ENCODE assay signal across 10 cellular contexts in genomic region chr18:74251297-74252031, GRCh38. TPM values are rescaled to one million over a fixed set of nuclear protein-coding genes. Genes with fewer than 3 reads are reported as not detected.
DNase-seq lines count a peak whose midpoint lies in the region; ATAC-seq and TF ChIP-seq lines count a peak whose summit lies in the region.
"Had no signal": no experiment of that assay in that cellular context is flagged by ENCODE, and none has a peak within 500 bp of the region (broad histone marks: within the 10 kb centered on the region; RNA-seq: fewer than 3 reads in every experiment).

No MANE protein-coding gene starts in this region.

- H3K27ac ChIP-seq in AG04450 (ENCODE audit: low read depth, low read length) (peak overlapping the region; percentile 33), mesodermal cell (ENCODE audit: low read depth, low read length, severe bottlenecking) (peak overlapping the region; percentile 92), neuronal stem cell (replicated peaks; ENCODE audit: low read length) (no peak overlapping the region)

- H3K4me3 ChIP-seq in AG04450 (ENCODE audit: low read depth, low read length): no peak overlapping the region
- H3K4me3 ChIP-seq in mesodermal cell (ENCODE audit: extremely low read depth, insufficient read depth, low read length, poor library complexity, severe bottlenecking): no peak overlapping the region
- no peak overlapping the region for H3K4me3 ChIP-seq in neuronal stem cell (ENCODE audit: low read length in 2 of 2)

- H2AK5ac ChIP-seq in neuronal stem cell (ENCODE audit: low read depth, low read length): no peak overlapping the region

- H4K91ac ChIP-seq in neuronal stem cell (ENCODE audit: low read depth, low read length, poor library complexity): no peak overlapping the region

- H3K4me1 ChIP-seq in mesodermal cell (ENCODE audit: control insufficient read depth, insufficient read depth, low read length, poor library complexity, severe bottlenecking) (peaks cover 26% of the 10 kb centered on the region), neuronal stem cell (ENCODE audit: control insufficient read depth in 2 of 2, insufficient read depth in 1 of 2, low read depth in 1 of 2, low read length in 2 of 2) (peaks cover 1 to 5% of the 10 kb centered on the region in 2 donors)

- CTCF ChIA-PET in AG04450 (lab: Charles Lee): interaction anchor here (0.6 to 1.2 kb wide), 3 partner anchors 90 to 179 kb away, joined by 4 read pairs; no protein-coding TSS in a partner anchor

- in situ Hi-C loops in KBM-7 (cut with MboI; ENCODE audit: low pct_unique_long_range_greater_than_20kb, low sequenced_read_pairs): no loop called here

- POLR2A ChIA-PET in AG04450 (lab: Yijun Ruan, JAX): no interaction called here

- no peak overlapping the region for H3K9ac ChIP-seq in neuronal stem cell (ENCODE audit: low read depth, low read length, poor library complexity)

- no peak overlapping the region for H3K4me2 ChIP-seq in neuronal stem cell (ENCODE audit: insufficient read depth, low read length, poor library complexity, severe bottlenecking)

- DNase-seq in AG04450 (ENCODE audit: low read depth, low spot score): no peak
- peak; percentile 44 for DNase-seq in KBM-7
- peak; percentile 59 for DNase-seq in brain pericyte (ENCODE audit: low read depth, low spot score)
- DNase-seq in neuronal stem cell (ENCODE audit: low spot score): no peak
- DNase-seq in OCI-M2 (lab: John Stamatoyannopoulos, UW; ENCODE audit: unreplicated experiment): no peak
- no peak for DNase-seq in NCI-H187 treated with DMSO at 0.1 percent for 48 hours (lab: John Stamatoyannopoulos, UW)
- DNase-seq: DMS 273 treated with DMSO at 0.1 percent for 48 hours, NCI-H2227 treated with DMSO at 0.1 percent for 48 hours had no signal

- H2BK15ac ChIP-seq in neuronal stem cell (ENCODE audit: low read length): no peak overlapping the region

- no peak overlapping the region for H2BK5ac ChIP-seq in neuronal stem cell (ENCODE audit: low read length)

- no peak overlapping the region for H2AFZ ChIP-seq in neuronal stem cell (ENCODE audit: low read length)

- no peak overlapping the region for H3K23ac ChIP-seq in neuronal stem cell (ENCODE audit: low read depth, low read length, poor library complexity)

- no peak overlapping the region for H4K8ac ChIP-seq in neuronal stem cell (ENCODE audit: low read depth, low read length)

- H2BK120ac ChIP-seq in neuronal stem cell (ENCODE audit: low read depth, low read length): no peak overlapping the region

- no peaks in the 10 kb centered on the region; the same call in 1 of the 2 replicates for H3K9me3 ChIP-seq in AG04450 (ENCODE audit: control insufficient read depth, insufficient read depth, low read length)
- no peaks in the 10 kb centered on the region for H3K9me3 ChIP-seq in mesodermal cell (ENCODE audit: control insufficient read depth, low read length)
- no peaks in the 10 kb centered on the region for H3K9me3 ChIP-seq in neuronal stem cell (replicated peaks in 1 of 2; ENCODE audit: control insufficient read depth in 2 of 2, insufficient read depth in 1 of 2, low read depth in 1 of 2, low read length in 2 of 2)

- no peak overlapping the region for H3K14ac ChIP-seq in neuronal stem cell (ENCODE audit: low read length)

- WGBS in mesodermal cell (ENCODE audit: insufficient coverage in 2 of 2), 2 experiments: 54 to 73% methylated on average over 1 to 2 of the region's 4 CpGs
- no CpG with 5 or more reads among the region's 4 CpGs for WGBS in neuronal stem cell (ENCODE audit: extremely low coverage in 2 of 2, insufficient read length in 2 of 2, insufficient replicate concordance in 1 of 2), 2 donors

- TF ChIP-seq CTCF in AG04450 (IDR thresholded peaks at IDR 0.05; ENCODE audit: low read depth, low read length): no peak

- no peak for ATAC-seq in GM18870 (IDR thresholded peaks at IDR 0.05; ENCODE audit: unreplicated experiment)

- H3K18ac ChIP-seq in neuronal stem cell (ENCODE audit: low read length): no peak overlapping the region

- H2BK12ac ChIP-seq in neuronal stem cell (ENCODE audit: low read length): no peak overlapping the region

- H3K79me1 ChIP-seq in neuronal stem cell (ENCODE audit: low read depth, low read length): no peaks in the 10 kb centered on the region

- no peak overlapping the region for H3K4ac ChIP-seq in neuronal stem cell (ENCODE audit: low read length)

- no peaks in the 10 kb centered on the region for H3K36me3 ChIP-seq in mesodermal cell (ENCODE audit: control insufficient read depth, insufficient read depth, low read length)
- peaks cover 0 to 2% of the 10 kb centered on the region in 2 donors for H3K36me3 ChIP-seq in neuronal stem cell (replicated peaks in 1 of 2; ENCODE audit: control insufficient read depth in 2 of 2, insufficient read depth in 2 of 2, low read length in 2 of 2)

- H3K27me3 ChIP-seq in AG04450 (ENCODE audit: control insufficient read depth, insufficient read depth, low read length) (no peaks in the 10 kb centered on the region), neuronal stem cell (ENCODE audit: control insufficient read depth in 3 of 3, insufficient read depth in 3 of 3, low read depth in 1 of 3, low read length in 3 of 3) (no peaks in the 10 kb centered on the region)

RNA-seq across cellular contexts. Expression of gene CYB5A, which starts 40.3 kb away (rescaled TPM):
- 93.5 and 95.2 TPM in 2 replicates for polyA plus RNA-seq in AG04450 (2011; rRNA removed)
- 36.1 and 38.0 TPM in 2 replicates for polyA minus RNA-seq in AG04450 (2011; rRNA and poly(A)+ RNA removed)
- 65.2 TPM for polyA plus RNA-seq in mesodermal cell (2013, experiment 1 of 2)
- polyA plus RNA-seq in mesodermal cell (2013, experiment 2 of 2): 78.6 TPM
- polyA plus RNA-seq in neuronal stem cell (2013, experiment 1 of 2): 27.2 TPM
- 26.7 TPM for polyA plus RNA-seq in neuronal stem cell (2013, experiment 2 of 2)

Comparison
In these comparisons a context has a peak if more than half of its experiments do, and no peak if none do; other contexts are left out.
1. DNase-seq: peak in KBM-7 (single experiment) and brain pericyte (single experiment); none in AG04450 (single experiment), neuronal stem cell (single experiment), OCI-M2 (single experiment) and NCI-H187 treated with DMSO at 0.1 percent for 48 hours (single experiment).